Comparison of ENCODE assay signal across 8 cellular contexts in genomic region chr4:109559625-109559982, GRCh38. TPM values are rescaled to one million over a fixed set of nuclear protein-coding genes. Genes with fewer than 3 reads are reported as not detected.
DNase-seq lines count a peak whose midpoint lies in the region; ATAC-seq and TF ChIP-seq lines count a peak whose summit lies in the region.

No MANE protein-coding gene starts in this region.

- peaks cover 56% of the 10 kb centered on the region for H3K79me2 ChIP-seq in DND-41 (ENCODE audit: insufficient read depth, low read length)
- no peaks in the 10 kb centered on the region for H3K79me2 ChIP-seq in neural cell (replicated peaks; ENCODE audit: insufficient read depth, low read length)

- H3K9me3 ChIP-seq in DND-41 (ENCODE audit: insufficient read depth, low read length, severe bottlenecking) = peaks cover 3% of the 10 kb centered on the region
- H3K9me3 ChIP-seq in neural cell (ENCODE audit: low read length) = no peaks in the 10 kb centered on the region

- H3K36me3 ChIP-seq in DND-41 (ENCODE audit: insufficient read depth, low read length) (no peaks in the 10 kb centered on the region), neural cell (ENCODE audit: insufficient read depth, low read length) (no peaks in the 10 kb centered on the region), urinary bladder (ENCODE audit: insufficient read depth) (no peaks in the 10 kb centered on the region)

- peak overlapping the region; percentile 92 for H3K4me3 Mint-ChIP-seq in activated CD8-positive, alpha-beta T cell treated with anti-CD3 and anti-CD28 coated beads, Interleukin-2, amount 10 ng/mL, durations not matched to agents 7 days and 5 days

- H3K36me3 Mint-ChIP-seq in activated CD8-positive, alpha-beta T cell treated with anti-CD3 and anti-CD28 coated beads, Interleukin-2, amount 10 ng/mL, durations not matched to agents 7 days and 5 days (ENCODE audit: low read depth) = peaks cover 44% of the 10 kb centered on the region

- H3K4me1 Mint-ChIP-seq in activated CD8-positive, alpha-beta T cell treated with anti-CD3 and anti-CD28 coated beads, Interleukin-2, amount 10 ng/mL, durations not matched to agents 7 days and 5 days (ENCODE audit: low read depth) = peaks cover 42% of the 10 kb centered on the region

- POLR2A ChIA-PET in activated CD8-positive, alpha-beta T cell treated with anti-CD3 and anti-CD28 coated beads, Interleukin-2, amount 10 ng/mL, durations not matched to agents 7 days and 5 days (lab: Charles Lee) = interaction anchor here (0.5 to 2.6 kb wide), 18 partner anchors 12 to 197 kb away, joined by 3 to 26 read pairs (median 4); partner anchors contain the start of genes CASP6, PLA2G12A and SEC24B

- no peaks in the 10 kb centered on the region for H3K9me3 Mint-ChIP-seq in activated CD8-positive, alpha-beta T cell treated with anti-CD3 and anti-CD28 coated beads, Interleukin-2, amount 10 ng/mL, durations not matched to agents 7 days and 5 days (ENCODE audit: insufficient read depth)

- TF ChIP-seq CTCF in DND-41 (IDR thresholded peaks at IDR 0.05; ENCODE audit: borderline replicate concordance, extremely low read depth, low read length, poor library complexity, severe bottlenecking) (no peak), neural cell (IDR thresholded peaks at IDR 0.05; ENCODE audit: poor library complexity, severe bottlenecking) (no peak)

- TF ChIP-seq RAD21 in neural cell (conservative IDR thresholded peaks at IDR 0.05) = no peak

- peak; percentile 29 for ATAC-seq in DND-41 (ENCODE audit: insufficient read depth, low read depth)
- peak; percentile 15 for ATAC-seq in GM21526 (IDR thresholded peaks at IDR 0.05; ENCODE audit: low FRiP score, unreplicated experiment)
- peak; percentile 51 for ATAC-seq in activated CD8-positive, alpha-beta T cell treated with anti-CD3 and anti-CD28 coated beads, Interleukin-2, amount 10 ng/mL, durations not matched to agents 7 days and 5 days
- peak; percentile 29 for ATAC-seq in esophagus mucosa

- H3K27ac ChIP-seq in DND-41 (ENCODE audit: low read length) (peak overlapping the region; percentile 91), neural cell (ENCODE audit: low read length) (no peak overlapping the region), urinary bladder (ENCODE audit: low read depth) (peak overlapping the region; percentile 34)

- H3K4me1 ChIP-seq in DND-41 (ENCODE audit: insufficient read depth, low read length) = peaks cover 37% of the 10 kb centered on the region
- no peaks in the 10 kb centered on the region for H3K4me1 ChIP-seq in urinary bladder (ENCODE audit: insufficient read depth)

- DNase-seq in DND-41 = no peak
- DNase-seq in HPDE6-E6E7 (ENCODE audit: extremely low spot score) = peak; percentile 15
- DNase-seq in activated CD8-positive, alpha-beta T cell treated with anti-CD3 and anti-CD28 coated beads, Interleukin-2, amount 10 ng/mL, durations not matched to agents 7 days and 5 days = peak; percentile 54
- no peak for DNase-seq in NAMALWA (ENCODE audit: low spot score)

- no peaks in the 10 kb centered on the region for H3K27me3 Mint-ChIP-seq in activated CD8-positive, alpha-beta T cell treated with anti-CD3 and anti-CD28 coated beads, Interleukin-2, amount 10 ng/mL, durations not matched to agents 7 days and 5 days (ENCODE audit: low read depth)

- CTCF ChIA-PET in activated CD8-positive, alpha-beta T cell treated with anti-CD3 and anti-CD28 coated beads, Interleukin-2, amount 10 ng/mL, durations not matched to agents 7 days and 5 days (lab: Charles Lee) = interaction anchor here (1.1 to 2.9 kb wide), 5 partner anchors 15 to 171 kb away, joined by 3 to 15 read pairs (median 4); partner anchors contain the start of gene SEC24B

- H3K4me2 ChIP-seq in DND-41 (ENCODE audit: insufficient read depth, low read length) (peak overlapping the region; percentile 67), neural cell (ENCODE audit: low read length) (peak overlapping the region; percentile 51)

- H3K9me2 ChIP-seq in neural cell (ENCODE audit: insufficient read depth, low read length) = no peaks in the 10 kb centered on the region

- WGBS in urinary bladder = 7% methylated on average over 27 of the region's 27 CpGs

- no peaks in the 10 kb centered on the region for H3F3A ChIP-seq in neural cell (ENCODE audit: insufficient read depth, low read length, poor library complexity, severe bottlenecking)

- H4K20me1 ChIP-seq in DND-41 (ENCODE audit: insufficient read depth, low read length) (peaks cover 7% of the 10 kb centered on the region; the same call in 1 of the 2 replicates), neural cell (ENCODE audit: insufficient read depth) (no peaks in the 10 kb centered on the region)

- peak overlapping the region; percentile 93 for H2AFZ ChIP-seq in DND-41 (ENCODE audit: low read depth, low read length)
- H2AFZ ChIP-seq in neural cell (ENCODE audit: low read depth, low read length) = no peak overlapping the region

- H3K9ac ChIP-seq in DND-41 (ENCODE audit: low read depth, low read length) (peak overlapping the region; percentile 96), neural cell (ENCODE audit: low read length) (peak overlapping the region; percentile 47)

- H3K27me3 ChIP-seq in DND-41 (ENCODE audit: insufficient read depth, low read length, poor library complexity) (no peaks in the 10 kb centered on the region), neural cell (ENCODE audit: insufficient read depth, low read depth, low read length) (peaks cover 8% of the 10 kb centered on the region)

- TF ChIP-seq EP300 in neural cell (conservative IDR thresholded peaks at IDR 0.05; ENCODE audit: poor library complexity, severe bottlenecking) = no peak

- H3K27ac Mint-ChIP-seq in activated CD8-positive, alpha-beta T cell treated with anti-CD3 and anti-CD28 coated beads, Interleukin-2, amount 10 ng/mL, durations not matched to agents 7 days and 5 days = peak overlapping the region; percentile 97

- peak overlapping the region; percentile 58 to 64 for H3K4me3 ChIP-seq in DND-41 (ENCODE audit: low read depth in 1 of 2, low read length in 2 of 2)
- H3K4me3 ChIP-seq in neural cell (ENCODE audit: low read length) = peak overlapping the region; percentile 84
- H3K4me3 ChIP-seq in urinary bladder (ENCODE audit: low read depth, low read length) = peak overlapping the region; percentile 64

TF ChIP-seq in neural cell, 6 proteins besides CTCF, POLR2A, EP300 and RAD21:
- TF ChIP-seq MXI1 (conservative IDR thresholded peaks at IDR 0.05; ENCODE audit: poor library complexity, severe bottlenecking) = no peak
- TF ChIP-seq POLR2AphosphoS5 (IDR thresholded peaks at IDR 0.05) = no peak
- no peak for TF ChIP-seq TAF1 (IDR thresholded peaks at IDR 0.05; ENCODE audit: low read depth)
- no peak for TF ChIP-seq EZH2 (IDR thresholded peaks at IDR 0.05; ENCODE audit: borderline replicate concordance, insufficient read depth, low read length, poor library complexity, severe bottlenecking)
- no peak for TF ChIP-seq SMC3 (conservative IDR thresholded peaks at IDR 0.05; ENCODE audit: poor library complexity)

RNA-seq across cellular contexts. Expression of gene MCUB, which starts 0.4 kb away (rescaled TPM):
- total RNA-seq in activated CD8-positive, alpha-beta T cell treated with anti-CD3 and anti-CD28 coated beads, Interleukin-2, amount 10 ng/mL, durations not matched to agents 7 days and 5 days = 100 to 1,000 TPM; 104 to 109 TPM
- total RNA-seq in esophagus mucosa (20.3 TPM), urinary bladder (13.5 TPM)
- polyA plus RNA-seq in neural cell (3.9 and 23.0 TPM in 2 replicates), urinary bladder (15.2 TPM)
- 2.1 and 2.2 TPM in 2 replicates for polyA minus RNA-seq in neural cell

Comparison
In these comparisons a context has a peak if more than half of its experiments do, and no peak if none do; other contexts are left out.
1. DNase-seq: peak in HPDE6-E6E7 (single experiment) and activated CD8-positive, alpha-beta T cell treated with anti-CD3 and anti-CD28 coated beads, Interleukin-2, amount 10 ng/mL, durations not matched to agents 7 days and 5 days (single experiment); none in DND-41 (single experiment) and NAMALWA (single experiment).
2. Peak in every context shown above with its lines, with median percentiles within 50 percentile points of each other: ATAC-seq and H3K4me3 ChIP-seq.